Comparison of ENCODE assay signal across 7 cellular contexts in the genomic region with DNA sequence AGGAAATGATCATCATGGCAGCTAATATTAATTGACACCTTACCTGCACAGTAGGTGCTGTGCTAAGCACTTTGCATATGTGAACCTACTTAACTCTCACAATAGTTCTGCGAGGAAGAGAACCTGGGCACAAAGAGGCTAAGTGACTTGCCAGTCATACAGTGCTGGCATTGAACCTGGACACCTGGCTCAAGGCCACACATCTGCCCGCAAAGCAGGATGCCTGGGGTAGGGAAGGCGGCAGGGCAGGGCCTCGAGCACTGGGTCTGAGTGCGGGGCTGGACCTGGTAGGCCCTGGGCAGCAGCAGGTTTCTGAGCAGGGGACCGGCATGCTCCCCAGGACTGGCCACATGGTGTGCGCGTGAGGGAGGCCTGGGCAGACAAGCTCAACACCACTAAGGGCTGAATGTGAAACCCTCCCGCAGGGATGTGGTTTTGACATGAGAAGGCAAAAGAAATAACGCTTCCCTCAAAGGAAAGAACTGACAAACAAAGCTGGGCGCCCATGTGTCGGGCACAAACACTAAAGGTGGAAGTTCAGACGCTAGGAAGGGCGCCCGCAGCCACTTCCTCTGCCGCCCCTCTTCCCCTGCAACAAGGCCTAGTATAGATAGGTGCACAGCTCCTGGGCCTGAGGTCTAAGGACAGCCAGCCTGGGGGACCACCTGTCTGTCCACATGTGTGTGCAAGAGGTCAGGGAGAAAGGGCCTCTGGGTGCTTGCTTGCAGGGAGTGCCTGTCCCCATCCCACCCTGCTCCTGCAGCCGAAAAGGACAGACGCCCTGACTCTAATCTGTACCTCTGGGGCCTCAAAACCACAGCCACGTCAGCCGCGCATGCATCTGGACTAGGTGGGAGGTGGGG.
A peak's percentile ranks its signal among the peaks of the same experiment; 100 is the strongest.
DNase-seq lines count a peak whose midpoint lies in the region; ATAC-seq and TF ChIP-seq lines count a peak whose summit lies in the region.

No MANE protein-coding gene starts in this region.

- no peak overlapping the region for H4K8ac ChIP-seq in IMR-90 (ENCODE audit: low read depth in 2 of 2, low read length in 2 of 2)

- no peak overlapping the region for H2BK120ac ChIP-seq in IMR-90 (ENCODE audit: low read depth, low read length)

- H3K9ac ChIP-seq in IMR-90 (ENCODE audit: low read depth, low read length): no peak overlapping the region

- H2BK5ac ChIP-seq in IMR-90 (ENCODE audit: low read depth, low read length, poor library complexity, severe bottlenecking): no peak overlapping the region

- H3K4me3 ChIP-seq in IMR-90 (ENCODE audit: insufficient read depth, low read depth, low read length): no peak overlapping the region

- peak overlapping the region; percentile 36 for H2AFZ ChIP-seq in IMR-90 (replicated peaks; ENCODE audit: low read length, poor library complexity)

- peaks cover 8% of the 10 kb centered on the region; the same call in 1 of the 2 replicates for H3K9me1 ChIP-seq in IMR-90 (ENCODE audit: insufficient read depth, low read length)

- H3K56ac ChIP-seq in IMR-90 (ENCODE audit: extremely low read depth, insufficient read depth, low read length): no peak overlapping the region

- peak overlapping the region; percentile 95 for H3K27ac Mint-ChIP-seq in activated CD4-positive, alpha-beta T cell treated with anti-CD3 and anti-CD28 coated beads for 36 hours
- peak overlapping the region; percentile 94 to 100 for H3K27ac Mint-ChIP-seq in effector memory CD8-positive, alpha-beta T cell

- TF ChIP-seq RAD21 in IMR-90 (IDR thresholded peaks at IDR 0.05; ENCODE audit: low read length): no peak

- H4K20me1 ChIP-seq in IMR-90 (ENCODE audit: insufficient read depth, low read length): no peaks in the 10 kb centered on the region

- no peak overlapping the region for H3K27ac ChIP-seq in IMR-90 (ENCODE audit: insufficient read depth, low read length)

- in situ Hi-C loops in IMR-90 (cut with MboI; ENCODE audit: low sequenced_read_pairs): no loop called here

- H3K27me3 ChIP-seq in IMR-90 (ENCODE audit: control insufficient read depth, insufficient read depth, low read length): no peaks in the 10 kb centered on the region

- no peaks in the 10 kb centered on the region for H3K9me3 Mint-ChIP-seq in activated CD4-positive, alpha-beta T cell treated with anti-CD3 and anti-CD28 coated beads for 36 hours (ENCODE audit: low read depth)
- no peaks in the 10 kb centered on the region for H3K9me3 Mint-ChIP-seq in effector memory CD8-positive, alpha-beta T cell

- H3K4me3 Mint-ChIP-seq in activated CD4-positive, alpha-beta T cell treated with anti-CD3 and anti-CD28 coated beads for 36 hours: peak overlapping the region; percentile 49
- H3K4me3 Mint-ChIP-seq in effector memory CD8-positive, alpha-beta T cell: peak overlapping the region; percentile 76 to 77

- no peak for TF ChIP-seq CTCF in IMR-90 (conservative IDR thresholded peaks at IDR 0.05; ENCODE audit: low read depth, low read length)

- no peak overlapping the region for H2BK15ac ChIP-seq in IMR-90 (ENCODE audit: low read depth, low read length)

- 0 out of 2 replicates have a peak overlapping the region, but pooled peaks have one; percentile 2 for H4K91ac ChIP-seq in IMR-90 (ENCODE audit: insufficient read depth, low read depth, low read length)

- peaks cover 97% of the 10 kb centered on the region for H3K4me1 Mint-ChIP-seq in activated CD4-positive, alpha-beta T cell treated with anti-CD3 and anti-CD28 coated beads for 36 hours
- H3K4me1 Mint-ChIP-seq in effector memory CD8-positive, alpha-beta T cell (ENCODE audit: low read depth in 2 of 2): peaks cover 78 to 86% of the 10 kb centered on the region in 2 donors

- H3K79me1 ChIP-seq in IMR-90 (ENCODE audit: low read depth in 1 of 2, low read length in 2 of 2): no peaks in the 10 kb centered on the region; a peak in 1 of 4 replicates

- no peak overlapping the region for H3K23ac ChIP-seq in IMR-90 (ENCODE audit: low read depth, low read length)

- H2AK5ac ChIP-seq in IMR-90 (ENCODE audit: low read depth, low read length): 0 out of 2 replicates have a peak overlapping the region, but pooled peaks have one; percentile 26

- no peaks in the 10 kb centered on the region for H3K36me3 ChIP-seq in IMR-90 (ENCODE audit: control insufficient read depth, insufficient read depth, low read length)

- no peak for DNase-seq in IMR-90
- peak; percentile 86 for DNase-seq in activated CD4-positive, alpha-beta T cell treated with anti-CD3 and anti-CD28 coated beads for 36 hours
- peak; percentile 73 to 79 (median 77) for DNase-seq in effector memory CD8-positive, alpha-beta T cell
- peak; percentile 43 to 44 for DNase-seq in stimulated activated CD4-positive, alpha-beta T cell treated with anti-CD3 and anti-CD28 coated beads, Interleukin-1b, Interleukin-23, amount 100 ng/mL, for 4 hours (ENCODE audit: low read depth in 2 of 2)
- no peak for DNase-seq in GM19240 (ENCODE audit: insufficient read length, low spot score)
- no peak for DNase-seq in NCI-H82 treated with DMSO at 0.1 percent for 48 hours (lab: John Stamatoyannopoulos, UW; ENCODE audit: unreplicated experiment)

- peaks cover 16% of the 10 kb centered on the region for H3K4me1 ChIP-seq in IMR-90 (ENCODE audit: control insufficient read depth, insufficient read depth, low read length)

- H2AK9ac ChIP-seq in IMR-90 (replicated peaks; ENCODE audit: low read depth, low read length, poor library complexity): peak overlapping the region; percentile 1

- TF ChIP-seq POLR2A in IMR-90 (IDR thresholded peaks at IDR 0.05; ENCODE audit: low read depth, low read length): no peak

- no peak overlapping the region for H3K18ac ChIP-seq in IMR-90 (ENCODE audit: low read depth, low read length)

- no peaks in the 10 kb centered on the region for H3K9me3 ChIP-seq in IMR-90 (ENCODE audit: control insufficient read depth, insufficient read depth, low read length)

- no peak overlapping the region for H3K14ac ChIP-seq in IMR-90 (replicated peaks; ENCODE audit: low read depth, low read length)

- H4K5ac ChIP-seq in IMR-90 (ENCODE audit: low read depth, low read length): no peak overlapping the region

- no peak overlapping the region for H2BK20ac ChIP-seq in IMR-90 (ENCODE audit: low read depth, low read length)

- H3K4me2 ChIP-seq in IMR-90 (ENCODE audit: low read depth, low read length): no peak overlapping the region

- intact Hi-C loops in IMR-90 (cut with micrococcal nuclease): no loop called here
- intact Hi-C loops in activated CD4-positive, alpha-beta T cell treated with anti-CD3 and anti-CD28 coated beads for 36 hours (cut with DNase I, micrococcal nuclease): loop anchor here (1.0 to 10.0 kb wide), 8 partner anchors 15 to 463 kb away; partner anchors contain the start of gene THADA (in 2 of the 2)

- BruUV-seq in IMR-90 (replicated peaks; lab: Mats Ljungman, UMichigan): no TSS peak

- WGBS in IMR-90 (ENCODE audit: extremely low coverage in 2 of 2, insufficient read length in 1 of 2), 2 experiments: 100% methylated on average over 4 of the region's 21 CpGs; no CpG with 5 or more reads in 1 of the 2 experiments

- POLR2A ChIA-PET in IMR-90 (lab: Charles Lee; ENCODE audit: unreplicated experiment): no interaction called here
- POLR2A ChIA-PET in activated CD4-positive, alpha-beta T cell treated with anti-CD3 and anti-CD28 coated beads for 36 hours (lab: Charles Lee): interaction anchor here (1.3 to 1.8 kb wide), 3 partner anchors 88 to 93 kb away, joined by 3 to 5 read pairs (median 5); partner anchors contain the start of gene ZFP36L2

- ATAC-seq in IMR-90 (ENCODE audit: low read depth) (no peak), HG02571 (IDR thresholded peaks at IDR 0.05; ENCODE audit: unreplicated experiment) (no peak)
- peak; percentile 25 for ATAC-seq in activated CD4-positive, alpha-beta T cell treated with anti-CD3 and anti-CD28 coated beads for 36 hours
- ATAC-seq in effector memory CD8-positive, alpha-beta T cell (replicated peaks): peak; percentile 35

- no peak overlapping the region for H3K4ac ChIP-seq in IMR-90 (ENCODE audit: low read depth, low read length)

- dilution Hi-C loops in IMR-90 (cut with HindIII; ENCODE audit: low sequenced_read_pairs, unreplicated experiment): no loop called here

- no peaks in the 10 kb centered on the region for H3K27me3 Mint-ChIP-seq in activated CD4-positive, alpha-beta T cell treated with anti-CD3 and anti-CD28 coated beads for 36 hours
- no peaks in the 10 kb centered on the region for H3K27me3 Mint-ChIP-seq in effector memory CD8-positive, alpha-beta T cell

- H3K36me3 Mint-ChIP-seq in activated CD4-positive, alpha-beta T cell treated with anti-CD3 and anti-CD28 coated beads for 36 hours (ENCODE audit: low read depth): peaks cover 9% of the 10 kb centered on the region
- H3K36me3 Mint-ChIP-seq in effector memory CD8-positive, alpha-beta T cell (ENCODE audit: insufficient read depth): peaks cover 43% of the 10 kb centered on the region

- CTCF ChIA-PET in IMR-90 (lab: Yijun Ruan, JAX): no interaction called here
- CTCF ChIA-PET in activated CD4-positive, alpha-beta T cell treated with anti-CD3 and anti-CD28 coated beads for 36 hours (lab: Charles Lee): interaction anchor here (0.5 to 16.9 kb wide), 9 partner anchors 16 to 188 kb away, joined by 3 to 239 read pairs (median 4); partner anchors contain the start of gene ZFP36L2

TF ChIP-seq in IMR-90, 13 proteins besides CTCF, POLR2A, EP300 and RAD21 (continues in another document):
- TF ChIP-seq, protein P1, sequence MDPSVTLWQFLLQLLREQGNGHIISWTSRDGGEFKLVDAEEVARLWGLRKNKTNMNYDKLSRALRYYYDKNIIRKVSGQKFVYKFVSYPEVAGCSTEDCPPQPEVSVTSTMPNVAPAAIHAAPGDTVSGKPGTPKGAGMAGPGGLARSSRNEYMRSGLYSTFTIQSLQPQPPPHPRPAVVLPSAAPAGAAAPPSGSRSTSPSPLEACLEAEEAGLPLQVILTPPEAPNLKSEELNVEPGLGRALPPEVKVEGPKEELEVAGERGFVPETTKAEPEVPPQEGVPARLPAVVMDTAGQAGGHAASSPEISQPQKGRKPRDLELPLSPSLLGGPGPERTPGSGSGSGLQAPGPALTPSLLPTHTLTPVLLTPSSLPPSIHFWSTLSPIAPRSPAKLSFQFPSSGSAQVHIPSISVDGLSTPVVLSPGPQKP (IDR thresholded peaks at IDR 0.05; ENCODE audit: borderline replicate concordance, low read depth, low read length): no peak
- no peak for TF ChIP-seq MXI1 (IDR thresholded peaks at IDR 0.05; ENCODE audit: borderline replicate concordance, low read depth, low read length)
- TF ChIP-seq RCOR1 (IDR thresholded peaks at IDR 0.05; ENCODE audit: insufficient replicate concordance, low read length): no peak
- no peak for TF ChIP-seq BHLHE40 (IDR thresholded peaks at IDR 0.05; ENCODE audit: low read depth, low read length)
- TF ChIP-seq FOS (IDR thresholded peaks at IDR 0.05; ENCODE audit: low read depth, low read length): no peak
- TF ChIP-seq CEBPB (IDR thresholded peaks at IDR 0.05; ENCODE audit: low read depth, low read length): no peak
- TF ChIP-seq MAZ (IDR thresholded peaks at IDR 0.05; ENCODE audit: borderline replicate concordance, low read depth, low read length): no peak
- no peak for TF ChIP-seq MAFK (IDR thresholded peaks at IDR 0.05; ENCODE audit: low read depth, low read length)
- no peak for TF ChIP-seq RFX5 (IDR thresholded peaks at IDR 0.05; ENCODE audit: low read depth, low read length)

Comparison
In these comparisons a context has a peak if more than half of its experiments do, and no peak if none do; other contexts are left out.
1. ATAC-seq: peak in activated CD4-positive, alpha-beta T cell treated with anti-CD3 and anti-CD28 coated beads for 36 hours (single experiment) and effector memory CD8-positive, alpha-beta T cell (single experiment); none in IMR-90 (single experiment) and HG02571 (single experiment).
2. DNase-seq: peak in activated CD4-positive, alpha-beta T cell treated with anti-CD3 and anti-CD28 coated beads for 36 hours (single experiment), effector memory CD8-positive, alpha-beta T cell (3 of 3) and stimulated activated CD4-positive, alpha-beta T cell treated with anti-CD3 and anti-CD28 coated beads, Interleukin-1b, Interleukin-23, amount 100 ng/mL, for 4 hours (2 of 2); none in IMR-90 (single experiment), GM19240 (single experiment) and NCI-H82 treated with DMSO at 0.1 percent for 48 hours (single experiment).